23 cellular contexts compared by ENCODE assay signal in genomic region chr1:54997711-54997986, GRCh38. TPM values are rescaled to one million over a fixed set of nuclear protein-coding genes. Genes with fewer than 3 reads are reported as not detected.
DNase-seq lines count a peak whose midpoint lies in the region; ATAC-seq and TF ChIP-seq lines count a peak whose summit lies in the region.
"Had no signal": no experiment of that assay in that cellular context is flagged by ENCODE, and none has a peak within 500 bp of the region (broad histone marks: within the 10 kb centered on the region; RNA-seq: fewer than 3 reads in every experiment).

No MANE protein-coding gene starts in this region.

- TF ChIP-seq CTCF in endodermal cell (conservative IDR thresholded peaks at IDR 0.05) (peak; percentile 45), mesothelial cell of epicardium (IDR thresholded peaks at IDR 0.05; ENCODE audit: unreplicated experiment) (no peak), GM10266 (IDR thresholded peaks at IDR 0.05; ENCODE audit: control insufficient read depth, insufficient read depth, low read depth, missing control alignments) (no peak), BE2C (IDR thresholded peaks at IDR 0.05; ENCODE audit: low read depth, low read length) (no peak)

- DNase-seq in activated naive CD8-positive, alpha-beta T cell treated with anti-CD3 and anti-CD28 coated beads for 36 hours: no peak
- DNase-seq in endodermal cell: peak; percentile 81
- DNase-seq in mesothelial cell of epicardium (ENCODE audit: low spot score in 2 of 2, unreplicated experiment in 2 of 2): no peak
- no peak for DNase-seq in GM10266 (ENCODE audit: extremely low spot score)
- DNase-seq in BE2C: no peak
- DNase-seq: CD8-positive, alpha-beta memory T cell; DMS79 treated with DMSO at 0.1 percent for 48 hours; GOT3; HFFc6; MV-4-11; NCI-H1417 treated with DMSO at 0.1 percent for 48 hours; NCI-H1930; NCI-H2171 treated with DMSO at 0.1 percent for 48 hours; NCI-H446 treated with DMSO at 0.1 percent for 48 hours; PC-9 had no signal

- H3K27me3 ChIP-seq in endodermal cell (ENCODE audit: control insufficient read depth, insufficient read depth, low read length, poor library complexity, severe bottlenecking): peaks cover 27% of the 10 kb centered on the region
- no peaks in the 10 kb centered on the region for H3K27me3 ChIP-seq in BE2C

- peaks cover 14% of the 10 kb centered on the region for H3K27me3 Mint-ChIP-seq in activated naive CD8-positive, alpha-beta T cell
- peaks cover 42% of the 10 kb centered on the region for H3K27me3 Mint-ChIP-seq in activated naive CD8-positive, alpha-beta T cell treated with anti-CD3 and anti-CD28 coated beads for 36 hours
- H3K27me3 Mint-ChIP-seq in endodermal cell (ENCODE audit: insufficient read depth): peaks cover 57% of the 10 kb centered on the region
- H3K27me3 Mint-ChIP-seq in mesothelial cell of epicardium (ENCODE audit: low read depth): peaks cover 39% of the 10 kb centered on the region

- peaks cover 20% of the 10 kb centered on the region for H3K4me1 Mint-ChIP-seq in activated naive CD8-positive, alpha-beta T cell (ENCODE audit: low read depth)
- H3K4me1 Mint-ChIP-seq in activated naive CD8-positive, alpha-beta T cell treated with anti-CD3 and anti-CD28 coated beads for 36 hours: peaks cover 12% of the 10 kb centered on the region
- H3K4me1 Mint-ChIP-seq in endodermal cell (peaks cover 23% of the 10 kb centered on the region), mesothelial cell of epicardium (peaks cover 18% of the 10 kb centered on the region)

- no peaks in the 10 kb centered on the region for H3K36me3 Mint-ChIP-seq in activated naive CD8-positive, alpha-beta T cell
- H3K36me3 Mint-ChIP-seq in activated naive CD8-positive, alpha-beta T cell treated with anti-CD3 and anti-CD28 coated beads for 36 hours: no peaks in the 10 kb centered on the region
- no peaks in the 10 kb centered on the region for H3K36me3 Mint-ChIP-seq in endodermal cell (ENCODE audit: low read depth)
- H3K36me3 Mint-ChIP-seq in mesothelial cell of epicardium: no peaks in the 10 kb centered on the region
- H3K36me3 Mint-ChIP-seq: CD8-positive, alpha-beta memory T cell had no signal

- no peak for ATAC-seq in GM18858 (IDR thresholded peaks at IDR 0.05; ENCODE audit: unreplicated experiment)
- ATAC-seq in HG03354 (IDR thresholded peaks at IDR 0.05; ENCODE audit: poor library complexity, severe bottlenecking, unreplicated experiment): no peak

- WGBS in endodermal cell (ENCODE audit: insufficient coverage in 1 of 2, insufficient read length in 1 of 2), 2 experiments: 54 to 59% methylated on average over 6 of the region's 6 CpGs

- H3K9me3 Mint-ChIP-seq in activated naive CD8-positive, alpha-beta T cell (ENCODE audit: low read depth): no peaks in the 10 kb centered on the region
- no peaks in the 10 kb centered on the region for H3K9me3 Mint-ChIP-seq in activated naive CD8-positive, alpha-beta T cell treated with anti-CD3 and anti-CD28 coated beads for 36 hours
- H3K9me3 Mint-ChIP-seq in endodermal cell: no peaks in the 10 kb centered on the region
- H3K9me3 Mint-ChIP-seq in mesothelial cell of epicardium: no peaks in the 10 kb centered on the region
- H3K9me3 Mint-ChIP-seq: CD8-positive, alpha-beta memory T cell; HFFc6 had no signal

- no peak overlapping the region for H3K27ac Mint-ChIP-seq in activated naive CD8-positive, alpha-beta T cell
- no peak overlapping the region for H3K27ac Mint-ChIP-seq in activated naive CD8-positive, alpha-beta T cell treated with anti-CD3 and anti-CD28 coated beads for 36 hours
- H3K27ac Mint-ChIP-seq in endodermal cell (no peak overlapping the region), mesothelial cell of epicardium (no peak overlapping the region)
- H3K27ac Mint-ChIP-seq: HFFc6 had no signal

- H3K36me3 ChIP-seq in endodermal cell (ENCODE audit: control insufficient read depth, insufficient read depth, low read length): no peaks in the 10 kb centered on the region
- no peaks in the 10 kb centered on the region for H3K36me3 ChIP-seq in BE2C
- H3K36me3 ChIP-seq: BLaER1, SJSA1 had no signal

- no peaks in the 10 kb centered on the region for H3K9me3 ChIP-seq in endodermal cell (ENCODE audit: control insufficient read depth, low read length)
- no peaks in the 10 kb centered on the region for H3K9me3 ChIP-seq in BE2C
- H3K9me3 ChIP-seq: BLaER1, SJSA1 had no signal

- H3K4me3 ChIP-seq in endodermal cell (ENCODE audit: low read length) (no peak overlapping the region), BE2C (ENCODE audit: low read depth, low read length) (no peak overlapping the region)
- H3K4me3 ChIP-seq: BLaER1, GM12878, PC-9, SJSA1 had no signal

- H3K4me1 ChIP-seq in endodermal cell (ENCODE audit: control insufficient read depth, insufficient read depth, low read length) (no peaks in the 10 kb centered on the region), BE2C (no peaks in the 10 kb centered on the region)
- H3K4me1 ChIP-seq: BLaER1, SJSA1 had no signal

- H3K4me3 Mint-ChIP-seq in activated naive CD8-positive, alpha-beta T cell: peak overlapping the region; percentile 63
- no peak overlapping the region for H3K4me3 Mint-ChIP-seq in activated naive CD8-positive, alpha-beta T cell treated with anti-CD3 and anti-CD28 coated beads for 36 hours
- H3K4me3 Mint-ChIP-seq in endodermal cell (peak overlapping the region; percentile 55), mesothelial cell of epicardium (peak overlapping the region; percentile 33)
- H3K4me3 Mint-ChIP-seq: HFFc6 had no signal

- H3K27ac ChIP-seq in endodermal cell (ENCODE audit: low read depth, low read length): no peak overlapping the region
- H3K27ac ChIP-seq: BLaER1, PC-9, SJSA1 had no signal

- H3K9ac ChIP-seq in endodermal cell (ENCODE audit: extremely low read depth, low read length, poor library complexity, severe bottlenecking): no peak overlapping the region
- H3K9ac ChIP-seq: BLaER1 had no signal

RNA-seq across cellular contexts. Expression of gene BSND, which starts 1.1 kb away (rescaled TPM):
- not detected for total RNA-seq in activated naive CD8-positive, alpha-beta T cell treated with anti-CD3 and anti-CD28 coated beads for 36 hours
- total RNA-seq in endodermal cell (under 1 TPM; 0.13 to 0.20 TPM), mesothelial cell of epicardium (0.05 to 0.09 TPM (median 0.09 TPM) in 3 replicates)
- polyA plus RNA-seq in endodermal cell (2013, experiment 1 of 2): not detected
- polyA plus RNA-seq in endodermal cell (2013, experiment 2 of 2): 0.04 TPM
- polyA plus RNA-seq in BE2C (2012; ENCODE audit: insufficient read depth, insufficient read length, low read depth): not detected
- total RNA-seq: A172; CD8-positive, alpha-beta memory T cell; G401; GM12878; HFFc6; SJSA1 had no signal
- polyA plus RNA-seq: CD8-positive, alpha-beta memory T cell; GM12878 had no signal

RNA-seq across cellular contexts. Expression of gene TMEM61, which starts 17.2 kb away (rescaled TPM):
- total RNA-seq in activated naive CD8-positive, alpha-beta T cell treated with anti-CD3 and anti-CD28 coated beads for 36 hours: not detected
- not detected for total RNA-seq in endodermal cell
- polyA plus RNA-seq in endodermal cell (2013, experiment 1 of 2): 0.28 TPM
- polyA plus RNA-seq in endodermal cell (2013, experiment 2 of 2): 0.33 TPM
- total RNA-seq in mesothelial cell of epicardium: 0.31 to 0.47 TPM (median 0.34 TPM) in 3 replicates
- not detected for polyA plus RNA-seq in BE2C (2012; ENCODE audit: insufficient read depth, insufficient read length, low read depth)
- total RNA-seq: A172; CD8-positive, alpha-beta memory T cell; G401; GM12878; HFFc6; SJSA1 had no signal
- polyA plus RNA-seq: CD8-positive, alpha-beta memory T cell; GM12878 had no signal

RNA-seq across cellular contexts. Expression of gene PCSK9, which starts 41.7 kb away (rescaled TPM):
- total RNA-seq in activated naive CD8-positive, alpha-beta T cell treated with anti-CD3 and anti-CD28 coated beads for 36 hours: not detected
- 10 to 100 TPM; 26.1 to 59.9 TPM for total RNA-seq in endodermal cell
- 19.1 TPM for polyA plus RNA-seq in endodermal cell (2013, experiment 1 of 2)
- 20.2 TPM for polyA plus RNA-seq in endodermal cell (2013, experiment 2 of 2)
- 1.4 to 1.6 TPM (median 1.6 TPM) in 3 replicates for total RNA-seq in mesothelial cell of epicardium
- polyA plus RNA-seq in BE2C (2012; ENCODE audit: insufficient read depth, insufficient read length, low read depth): not detected
- total RNA-seq: A172; CD8-positive, alpha-beta memory T cell; G401 had no signal
- polyA plus RNA-seq: CD8-positive, alpha-beta memory T cell had no signal

Comparison
In these comparisons a context has a peak if more than half of its experiments do, and no peak if none do; other contexts are left out.
1. RNA of gene PCSK9, which starts 41.7 kb away (total RNA-seq): 26.1 to 59.9 TPM in endodermal cell; 1.4 to 1.6 TPM in mesothelial cell of epicardium and not detected in activated naive CD8-positive, alpha-beta T cell treated with anti-CD3 and anti-CD28 coated beads for 36 hours; every median in the first group is over 10 times any median in the second.